9 cellular contexts compared by ENCODE assay signal in genomic region chr15:97909291-97909891, GRCh38. TPM values are rescaled to one million over a fixed set of nuclear protein-coding genes. Genes with fewer than 3 reads are reported as not detected.
DNase-seq lines count a peak whose midpoint lies in the region; ATAC-seq, FAIRE-seq and TF ChIP-seq lines count a peak whose summit lies in the region.
"Had no signal": no experiment of that assay in that cellular context is flagged by ENCODE, and none has a peak within 500 bp of the region (broad histone marks: within the 10 kb centered on the region; RNA-seq: fewer than 3 reads in every experiment).

No MANE protein-coding gene starts in this region.

- no peaks in the 10 kb centered on the region for H3K27me3 ChIP-seq in body of pancreas

- FAIRE-seq in H54 (lab: Jason Lieb, UNC): no peak

- no peaks in the 10 kb centered on the region for H3K4me1 Mint-ChIP-seq in immature natural killer cell
- H3K4me1 Mint-ChIP-seq: CD8-positive, alpha-beta memory T cell had no signal

- no peaks in the 10 kb centered on the region for H3K9me3 Mint-ChIP-seq in immature natural killer cell

- H3K4me3 ChIP-seq in body of pancreas: no peak overlapping the region

- TF ChIP-seq CTCF in body of pancreas (IDR thresholded peaks at IDR 0.05): peak; percentile 47 to 90 (median 87)

- peaks cover 1% of the 10 kb centered on the region for H3K4me1 ChIP-seq in body of pancreas

- H3K27ac ChIP-seq in body of pancreas: no peak overlapping the region

- no peak overlapping the region for H3K4me3 Mint-ChIP-seq in immature natural killer cell
- H3K4me3 Mint-ChIP-seq: CD8-positive, alpha-beta memory T cell had no signal

- no peaks in the 10 kb centered on the region for H3K9me3 ChIP-seq in body of pancreas

- 0 to 6% methylated on average over 3 of the region's 3 CpGs for WGBS in body of pancreas, 2 donors

- DNase-seq in NCI-H1436 (lab: John Stamatoyannopoulos, UW) (peak; percentile 3), NCI-H1436 treated with DMSO at 0.1 percent for 48 hours (lab: John Stamatoyannopoulos, UW) (no peak), H54 (ENCODE audit: insufficient read length, low spot score) (peak; percentile 24), LoVo (ENCODE audit: low spot score) (peak; percentile 62), T-helper 9 cell (peak; percentile 8), body of pancreas (peak; percentile 71 to 77 (median 74)), immature natural killer cell (peak; percentile 47 to 57 (median 47))
- DNase-seq in stimulated activated CD4-positive, alpha-beta T cell treated with anti-CD3 and anti-CD28 coated beads, Interleukin-1b, Interleukin-23, amount 100 ng/mL, for 24 hours (ENCODE audit: low read depth in 4 of 4, low spot score in 1 of 4): peak; percentile 10 to 35 (median 28)

- intact Hi-C loops in body of pancreas (cut with DNase I): loop anchor here (5.0 to 10.0 kb wide), 3 partner anchors 178 to 385 kb away; no protein-coding TSS in a partner anchor

- H3K27ac Mint-ChIP-seq in immature natural killer cell: no peak overlapping the region
- H3K27ac Mint-ChIP-seq: CD8-positive, alpha-beta memory T cell had no signal

- peak; percentile 74 for ATAC-seq in body of pancreas

- TF ChIP-seq POLR2A in H54 (IDR thresholded peaks at IDR 0.05; ENCODE audit: low read depth, low read length) (no peak), body of pancreas (IDR thresholded peaks at IDR 0.05) (no peak)

- no peaks in the 10 kb centered on the region for H3K36me3 Mint-ChIP-seq in immature natural killer cell
- H3K36me3 Mint-ChIP-seq: CD8-positive, alpha-beta memory T cell had no signal

- peaks cover 2 to 16% (median 2%) of the 10 kb centered on the region in 3 donors for H3K27me3 Mint-ChIP-seq in immature natural killer cell (ENCODE audit: low read depth in 3 of 3)

- H3K36me3 ChIP-seq in body of pancreas (replicated peaks in 1 of 2; ENCODE audit: insufficient read depth in 1 of 2, low read depth in 2 of 2): no peaks in the 10 kb centered on the region

RNA-seq across cellular contexts. Expression of gene ARRDC4, which starts 51.1 kb away (rescaled TPM):
- 10 to 100 TPM; 29.6 to 31.0 TPM for total RNA-seq in body of pancreas
- polyA plus RNA-seq in immature natural killer cell: 1 to 10 TPM in 2 of 3 donors, not detected in 1; 1.9 to 3.2 TPM
